ENCODE assay signal across 18 cellular contexts in the genomic region with DNA sequence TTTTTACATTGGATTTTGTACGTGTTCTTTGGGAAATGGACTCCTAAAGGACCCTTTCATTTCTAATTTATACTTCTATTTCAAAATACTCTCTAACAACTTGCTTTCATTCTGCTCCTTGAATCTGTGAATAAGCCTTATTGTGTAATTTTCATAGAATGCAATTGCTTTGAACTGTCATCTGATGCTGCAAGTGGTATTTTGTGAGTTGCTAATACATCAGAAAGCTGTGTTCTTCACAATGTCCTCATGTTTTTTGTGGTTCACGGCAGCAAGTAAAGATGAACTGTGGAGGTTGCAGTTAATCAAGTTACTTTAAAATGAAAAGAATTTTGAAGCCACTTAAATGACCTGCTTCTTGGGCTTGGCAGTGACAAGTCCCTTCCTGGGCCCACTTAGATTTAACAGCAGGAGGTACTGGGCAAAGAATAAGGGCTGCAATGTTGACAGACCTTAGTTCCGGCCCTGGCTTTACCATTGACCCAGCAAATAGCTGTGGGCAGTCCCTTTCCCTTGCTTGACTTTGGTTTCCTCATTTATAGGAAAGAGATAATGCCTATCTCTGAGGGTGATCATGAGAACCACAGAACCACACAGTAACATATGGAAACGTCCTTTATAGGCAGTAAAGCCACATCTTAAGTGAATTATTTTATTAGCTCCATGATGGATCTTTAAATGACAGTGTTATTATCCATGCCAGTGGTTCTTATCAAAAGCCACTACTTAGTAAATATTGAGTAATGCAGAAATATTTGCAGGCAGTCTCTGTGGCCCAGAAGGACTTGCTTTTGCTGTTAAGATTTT. TPM values are rescaled to one million over a fixed set of nuclear protein-coding genes. Genes with fewer than 3 reads are reported as not detected.
DNase-seq lines count a peak whose midpoint lies in the region; ATAC-seq, FAIRE-seq and TF ChIP-seq lines count a peak whose summit lies in the region.
"Had no signal": no experiment of that assay in that cellular context is flagged by ENCODE, and none has a peak within 500 bp of the region (broad histone marks: within the 10 kb centered on the region; RNA-seq: fewer than 3 reads in every experiment).

No MANE protein-coding gene starts in this region.

- H3K4me3 Mint-ChIP-seq in CD4-positive, alpha-beta T cell: no peak overlapping the region
- H3K4me3 Mint-ChIP-seq in astrocyte (ENCODE audit: unreplicated experiment): no peak overlapping the region
- no peak overlapping the region for H3K4me3 Mint-ChIP-seq in CD8-positive, alpha-beta T cell
- H3K4me3 Mint-ChIP-seq: activated CD4-positive, alpha-beta T cell treated with anti-CD3 and anti-CD28 coated beads, Interleukin-2, amount 10 ng/mL, durations not matched to agents 7 days and 5 days; brain had no signal

- H2AFZ ChIP-seq in Loucy (ENCODE audit: low read length): no peak overlapping the region
- no peak overlapping the region for H2AFZ ChIP-seq in astrocyte (ENCODE audit: low read depth, low read length)
- H2AFZ ChIP-seq: PC-9 had no signal

- TF ChIP-seq CTCF in CD4-positive, alpha-beta T cell (IDR thresholded peaks at IDR 0.05): no peak
- TF ChIP-seq CTCF in Loucy (conservative IDR thresholded peaks at IDR 0.05; ENCODE audit: low read length) (no peak), astrocyte (IDR thresholded peaks at IDR 0.05; ENCODE audit: insufficient read depth, low read depth, low read length) (no peak), lower lobe of right lung (IDR thresholded peaks at IDR 0.05) (no peak)
- no peak for TF ChIP-seq CTCF in CD8-positive, alpha-beta T cell (IDR thresholded peaks at IDR 0.05)

- H3K4me1 ChIP-seq in Loucy (ENCODE audit: insufficient read depth, low read length, poor library complexity, severe bottlenecking): peaks cover 27% of the 10 kb centered on the region
- H3K4me1 ChIP-seq in astrocyte (ENCODE audit: insufficient read depth, low read length): no peaks in the 10 kb centered on the region
- peaks cover 7% of the 10 kb centered on the region for H3K4me1 ChIP-seq in lower lobe of right lung
- peaks cover 4% of the 10 kb centered on the region for H3K4me1 ChIP-seq in CD8-positive, alpha-beta T cell (ENCODE audit: insufficient read depth, low read length)
- H3K4me1 ChIP-seq: tibial artery had no signal

- H3K9me3 Mint-ChIP-seq in CD4-positive, alpha-beta T cell: no peaks in the 10 kb centered on the region
- H3K9me3 Mint-ChIP-seq in astrocyte (ENCODE audit: unreplicated experiment): no peaks in the 10 kb centered on the region
- no peaks in the 10 kb centered on the region for H3K9me3 Mint-ChIP-seq in CD8-positive, alpha-beta T cell

- no peaks in the 10 kb centered on the region for H3K27me3 ChIP-seq in CD4-positive, alpha-beta T cell (ENCODE audit: control insufficient read depth, insufficient read depth, low read length)
- H3K27me3 ChIP-seq in Loucy (ENCODE audit: insufficient read depth, low read length, poor library complexity, severe bottlenecking): no peaks in the 10 kb centered on the region
- peaks cover 3% of the 10 kb centered on the region for H3K27me3 ChIP-seq in astrocyte (ENCODE audit: insufficient read depth, low read length)
- no peaks in the 10 kb centered on the region for H3K27me3 ChIP-seq in lower lobe of right lung (ENCODE audit: low read depth)
- no peaks in the 10 kb centered on the region for H3K27me3 ChIP-seq in CD8-positive, alpha-beta T cell (ENCODE audit: insufficient read depth, low read length)
- H3K27me3 ChIP-seq: tibial artery had no signal

- H3K9ac ChIP-seq in Loucy (ENCODE audit: low read depth, low read length, poor library complexity, severe bottlenecking): no peak overlapping the region
- H3K9ac ChIP-seq in astrocyte (ENCODE audit: low read length): no peak overlapping the region

- peaks cover 67% of the 10 kb centered on the region for H3K36me3 Mint-ChIP-seq in CD4-positive, alpha-beta T cell (ENCODE audit: low read depth)
- H3K36me3 Mint-ChIP-seq in astrocyte (ENCODE audit: low read depth, unreplicated experiment): no peaks in the 10 kb centered on the region
- H3K36me3 Mint-ChIP-seq in CD8-positive, alpha-beta T cell: peaks cover 41% of the 10 kb centered on the region
- H3K36me3 Mint-ChIP-seq: brain had no signal

- H3K4me3 ChIP-seq in Loucy (ENCODE audit: low read length, poor library complexity, severe bottlenecking) (peak overlapping the region; percentile 36), astrocyte (ENCODE audit: insufficient read depth, low read depth, low read length) (no peak overlapping the region), lower lobe of right lung (no peak overlapping the region)
- H3K4me3 ChIP-seq in CD8-positive, alpha-beta T cell (ENCODE audit: low read depth, low read length): no peak overlapping the region
- H3K4me3 ChIP-seq: PC-9, tibial artery had no signal

- H3F3A ChIP-seq in Loucy (ENCODE audit: low read depth): 0 out of 2 replicates have a peak, but pooled peaks cover 8% of the 10 kb centered on the region

- CTCF ChIA-PET in CD4-positive, alpha-beta T cell (lab: Charles Lee): no interaction called here
- CTCF ChIA-PET in CD8-positive, alpha-beta T cell (lab: Charles Lee): no interaction called here

- no peaks in the 10 kb centered on the region for H3K27me3 Mint-ChIP-seq in CD4-positive, alpha-beta T cell
- no peaks in the 10 kb centered on the region for H3K27me3 Mint-ChIP-seq in astrocyte (ENCODE audit: low read depth, unreplicated experiment)
- H3K27me3 Mint-ChIP-seq in CD8-positive, alpha-beta T cell (ENCODE audit: low read depth): no peaks in the 10 kb centered on the region
- H3K27me3 Mint-ChIP-seq: activated CD4-positive, alpha-beta T cell treated with anti-CD3 and anti-CD28 coated beads, Interleukin-2, amount 10 ng/mL, durations not matched to agents 7 days and 5 days; brain; progenitor cell of endocrine pancreas had no signal

- H4K20me1 ChIP-seq in Loucy (ENCODE audit: insufficient read depth, low read length, poor library complexity, severe bottlenecking): peaks cover 30% of the 10 kb centered on the region
- no peaks in the 10 kb centered on the region for H4K20me1 ChIP-seq in astrocyte (ENCODE audit: insufficient read depth, low read length)

- no peaks in the 10 kb centered on the region for H3K9me2 ChIP-seq in Loucy (replicated peaks; ENCODE audit: low read depth, low read length)

- peaks cover 61% of the 10 kb centered on the region for H3K79me2 ChIP-seq in Loucy (ENCODE audit: insufficient read depth, low read length)
- H3K79me2 ChIP-seq in astrocyte (ENCODE audit: insufficient read depth, low read length): no peaks in the 10 kb centered on the region

- ATAC-seq in CD4-positive, alpha-beta T cell (ENCODE audit: poor library complexity): no peak
- peak; percentile 72 to 80 for ATAC-seq in lower lobe of right lung
- no peak for ATAC-seq in CD8-positive, alpha-beta T cell

- peak overlapping the region; percentile 2 for H3K27ac Mint-ChIP-seq in CD4-positive, alpha-beta T cell
- no peak overlapping the region for H3K27ac Mint-ChIP-seq in astrocyte (ENCODE audit: unreplicated experiment)
- H3K27ac Mint-ChIP-seq in CD8-positive, alpha-beta T cell: no peak overlapping the region
- H3K27ac Mint-ChIP-seq: activated CD4-positive, alpha-beta T cell treated with anti-CD3 and anti-CD28 coated beads, Interleukin-2, amount 10 ng/mL, durations not matched to agents 7 days and 5 days; progenitor cell of endocrine pancreas had no signal

- DNase-seq in CD4-positive, alpha-beta T cell: no peak
- peak; percentile 17 for DNase-seq in astrocyte (ENCODE audit: low read depth)
- DNase-seq in lower lobe of right lung: no peak
- DNase-seq in HuH-7.5 (ENCODE audit: low spot score): no peak
- no peak for DNase-seq in CD8-positive, alpha-beta T cell
- DNase-seq in stimulated activated CD4-positive, alpha-beta T cell treated with anti-CD3 and anti-CD28 coated beads, Interleukin-1b, Interleukin-23, amount 100 ng/mL, for 48 hours: no peak
- no peak for DNase-seq in islet precursor cell
- DNase-seq: activated CD4-positive, alpha-beta T cell treated with anti-CD3 and anti-CD28 coated beads, Interleukin-2, amount 10 ng/mL, durations not matched to agents 7 days and 5 days; activated effector memory CD4-positive, alpha-beta T cell treated with anti-CD3 and anti-CD28 coated beads, Interleukin-2, amount 50 U/mL, for 16 hours; foreskin fibroblast; NCI-H446 treated with DMSO at 0.1 percent for 48 hours; stimulated activated CD4-positive, alpha-beta T cell treated with anti-CD3 and anti-CD28 coated beads, Interleukin-15, amount 100 ng/mL, for 24 hours; tibial artery had no signal

- intact Hi-C loops in CD4-positive, alpha-beta T cell (cut with DNase I, micrococcal nuclease): no loop called here
- intact Hi-C loops in lower lobe of right lung (cut with DNase I): no loop called here
- intact Hi-C loops in CD8-positive, alpha-beta T cell (cut with DNase I, micrococcal nuclease): no loop called here

- peaks cover 69% of the 10 kb centered on the region for H3K4me1 Mint-ChIP-seq in CD4-positive, alpha-beta T cell (ENCODE audit: low read depth)
- peaks cover 2% of the 10 kb centered on the region for H3K4me1 Mint-ChIP-seq in astrocyte (ENCODE audit: low read depth, unreplicated experiment)
- peaks cover 51% of the 10 kb centered on the region for H3K4me1 Mint-ChIP-seq in CD8-positive, alpha-beta T cell (ENCODE audit: low read depth)

- H3K9me3 ChIP-seq in CD4-positive, alpha-beta T cell (ENCODE audit: control insufficient read depth, low read length): no peaks in the 10 kb centered on the region
- H3K9me3 ChIP-seq in Loucy (ENCODE audit: insufficient read depth, low read depth, low read length) (no peaks in the 10 kb centered on the region), astrocyte (ENCODE audit: insufficient read depth, low read depth, low read length) (no peaks in the 10 kb centered on the region), lower lobe of right lung (no peaks in the 10 kb centered on the region)
- H3K9me3 ChIP-seq in CD8-positive, alpha-beta T cell (ENCODE audit: low read length): no peaks in the 10 kb centered on the region
- H3K9me3 ChIP-seq: tibial artery had no signal

- peak overlapping the region; percentile 60 for H3K4me2 ChIP-seq in Loucy (ENCODE audit: low read depth, low read length, poor library complexity, severe bottlenecking)
- no peak overlapping the region for H3K4me2 ChIP-seq in astrocyte (ENCODE audit: low read length)
- H3K4me2 ChIP-seq: PC-9 had no signal

- POLR2A ChIA-PET in CD4-positive, alpha-beta T cell (lab: Charles Lee): no interaction called here
- POLR2A ChIA-PET in CD8-positive, alpha-beta T cell (lab: Charles Lee): no interaction called here

- no peak overlapping the region for H3K27ac ChIP-seq in CD4-positive, alpha-beta T cell (ENCODE audit: low read depth, low read length)
- H3K27ac ChIP-seq in astrocyte (ENCODE audit: low read depth, low read length) (no peak overlapping the region), lower lobe of right lung (no peak overlapping the region)
- H3K27ac ChIP-seq in CD8-positive, alpha-beta T cell (ENCODE audit: low read depth, low read length): no peak overlapping the region
- H3K27ac ChIP-seq: PC-9, tibial artery had no signal

- no peak for FAIRE-seq in astrocyte (lab: Jason Lieb, UNC)
- FAIRE-seq: HTR-8/SVneo had no signal

- H3K36me3 ChIP-seq in Loucy (ENCODE audit: insufficient read depth, low read length) (peaks cover 14% of the 10 kb centered on the region; the same call in 1 of the 2 replicates), astrocyte (ENCODE audit: insufficient read depth, low read length) (no peaks in the 10 kb centered on the region), lower lobe of right lung (no peaks in the 10 kb centered on the region)
- no peaks in the 10 kb centered on the region for H3K36me3 ChIP-seq in CD8-positive, alpha-beta T cell (ENCODE audit: insufficient read depth, low read length)
- H3K36me3 ChIP-seq: tibial artery had no signal

RNA-seq across cellular contexts. Expression of a gene that starts 54.8 kb away (rescaled TPM):
- total RNA-seq in CD4-positive, alpha-beta T cell: 10 to 100 TPM; 58.8 TPM
- total RNA-seq in astrocyte (1.9 and 2.9 TPM in 2 replicates), lower lobe of right lung (42.0 TPM)
- total RNA-seq in CD8-positive, alpha-beta T cell: 10 to 100 TPM; 30.9 to 34.3 TPM
- total RNA-seq: PC-9 had no signal

Comparison
In these comparisons a context has a peak if more than half of its experiments do, and no peak if none do; other contexts are left out.
1. ATAC-seq: peak in lower lobe of right lung (2 of 2); none in CD4-positive, alpha-beta T cell (single experiment) and CD8-positive, alpha-beta T cell (single experiment).